Comparison of ENCODE assay signal across 13 cellular contexts in genomic region chr4:120723986-120724385, GRCh38.
"Had no signal": no experiment of that assay in that cellular context is flagged by ENCODE, and none has a peak within 500 bp of the region (broad histone marks: within the 10 kb centered on the region; RNA-seq: fewer than 3 reads in every experiment).

No MANE protein-coding gene starts in this region.

- DNase-seq: activated CD4-positive, alpha-beta memory T cell treated with anti-CD3 and anti-CD28 coated beads for 36 hours; activated gamma-delta T cell; activated T-cell treated with anti-CD3 and anti-CD28 coated beads, Interleukin-2, amount 50 U/mL, for 4 hours; aorta; esophagus squamous epithelium; ovary; stimulated activated CD4-positive, alpha-beta T cell treated with anti-CD3 and anti-CD28 coated beads, Interleukin-15, amount 100 ng/mL, for 24 hours; stimulated activated CD4-positive, alpha-beta T cell treated with anti-CD3 and anti-CD28 coated beads, Interleukin-4, amount 100 ng/mL, for 24 hours; T-helper 9 cell had no signal

- H3K36me3 ChIP-seq: esophagus squamous epithelium, gastroesophageal sphincter, ovary had no signal

- H3K4me3 Mint-ChIP-seq: activated CD4-positive, alpha-beta memory T cell treated with anti-CD3 and anti-CD28 coated beads for 36 hours; activated naive CD8-positive, alpha-beta T cell; activated T-cell treated with anti-CD3 and anti-CD28 coated beads, Interleukin-2, amount 50 U/mL, for 4 hours; neural crest cell; stimulated activated naive CD8-positive, alpha-beta T cell treated with anti-CD3 and anti-CD28 coated beads, Interleukin-15, Interleukin-2, amounts not matched to agents 100 ng/mL and 50 ng/mL, for 24 hours had no signal

- H3K9me3 Mint-ChIP-seq: activated CD4-positive, alpha-beta memory T cell treated with anti-CD3 and anti-CD28 coated beads for 36 hours; activated T-cell treated with anti-CD3 and anti-CD28 coated beads, Interleukin-2, amount 50 U/mL, for 4 hours; neural crest cell; stimulated activated naive CD8-positive, alpha-beta T cell treated with anti-CD3 and anti-CD28 coated beads, Interleukin-15, Interleukin-2, amounts not matched to agents 100 ng/mL and 50 ng/mL, for 24 hours had no signal

- H3K9me3 ChIP-seq: esophagus squamous epithelium, gastroesophageal sphincter, ovary had no signal

- ATAC-seq: activated T-cell treated with anti-CD3 and anti-CD28 coated beads, Interleukin-2, amount 50 U/mL, for 4 hours; gastroesophageal sphincter had no signal

- H3K27me3 Mint-ChIP-seq: activated CD4-positive, alpha-beta memory T cell treated with anti-CD3 and anti-CD28 coated beads for 36 hours; activated naive CD8-positive, alpha-beta T cell had no signal

- H3K36me3 Mint-ChIP-seq: activated CD4-positive, alpha-beta memory T cell treated with anti-CD3 and anti-CD28 coated beads for 36 hours had no signal

- H3K27ac Mint-ChIP-seq: activated CD4-positive, alpha-beta memory T cell treated with anti-CD3 and anti-CD28 coated beads for 36 hours; activated naive CD8-positive, alpha-beta T cell; stimulated activated naive CD8-positive, alpha-beta T cell treated with anti-CD3 and anti-CD28 coated beads, Interleukin-15, Interleukin-2, amounts not matched to agents 100 ng/mL and 50 ng/mL, for 24 hours had no signal

- H3K4me3 ChIP-seq: esophagus squamous epithelium, gastroesophageal sphincter, ovary had no signal

- H3K27me3 ChIP-seq: esophagus squamous epithelium, gastroesophageal sphincter, ovary had no signal

- H3K4me1 ChIP-seq: esophagus squamous epithelium, gastroesophageal sphincter had no signal

- H3K27ac ChIP-seq: esophagus squamous epithelium, gastroesophageal sphincter, ovary had no signal
